In the genomic region with DNA sequence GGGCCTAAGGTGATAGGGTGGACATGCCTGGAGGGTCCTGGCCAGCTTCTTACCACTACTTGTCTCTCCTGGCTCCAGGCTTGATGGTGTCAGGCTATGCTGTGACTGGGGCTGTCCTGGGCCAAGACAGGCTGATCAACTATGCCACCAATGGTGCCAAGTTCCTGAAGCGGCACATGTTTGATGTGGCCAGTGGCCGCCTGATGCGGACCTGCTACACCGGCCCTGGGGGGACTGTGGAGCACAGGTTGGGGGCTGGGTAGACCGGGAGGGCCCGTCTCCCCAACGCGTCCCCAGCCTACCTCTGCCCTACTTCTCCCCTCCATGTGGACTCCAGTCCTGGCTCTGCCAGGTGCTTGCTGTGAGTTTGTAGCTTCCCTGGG, we compare ENCODE assay signal across 27 cellular contexts. TPM values are rescaled to one million over a fixed set of nuclear protein-coding genes. Genes with fewer than 3 reads are reported as not detected.
"Had no signal": no experiment of that assay in that cellular context is flagged by ENCODE, and none has a peak within 500 bp of the region (broad histone marks: within the 10 kb centered on the region; RNA-seq: fewer than 3 reads in every experiment).

No MANE protein-coding gene starts in this region.

- H3K4me2 ChIP-seq: hepatocyte, neural progenitor cell, smooth muscle cell had no signal

- ATAC-seq: natural killer cell; stimulated activated naive B cell treated with anti-CD40 and anti-IgM and Interleukin-4, amounts not matched to agents 10 μg/mL and 1 μg/mL and 100 μg/mL, for 72 hours; stimulated activated naive CD8-positive, alpha-beta T cell treated with anti-CD3 and anti-CD28 coated beads, Interleukin-15, Interleukin-2, amounts not matched to agents 100 U/mL and 50 U/mL, for 24 hours had no signal

- H3K27ac ChIP-seq: hepatocyte, left lung, lower lobe of right lung, neural progenitor cell, prostate gland, suprapubic skin, thoracic aorta, upper lobe of right lung had no signal

- H3K9me3 Mint-ChIP-seq: mesothelial cell of epicardium; naive B cell; natural killer cell; nephron progenitor cell; neural progenitor cell; stimulated activated naive B cell treated with anti-CD40 and anti-IgM and Interleukin-4, amounts not matched to agents 10 μg/mL and 1 μg/mL and 100 μg/mL, for 72 hours had no signal

- H3K4me1 ChIP-seq: upper lobe of right lung had no signal

- H3K9ac ChIP-seq: neural progenitor cell had no signal

- H2AFZ ChIP-seq: hepatocyte, neural progenitor cell had no signal

- H3K4me3 Mint-ChIP-seq: mesothelial cell of epicardium; natural killer cell; nephron progenitor cell; neural progenitor cell; stimulated activated naive B cell treated with anti-CD40 and anti-IgM and Interleukin-4, amounts not matched to agents 10 μg/mL and 1 μg/mL and 100 μg/mL, for 72 hours had no signal

- H3K9me3 ChIP-seq: heart right ventricle, left lung, lower lobe of right lung, ovary, prostate gland, suprapubic skin, thoracic aorta, tibial artery, upper lobe of right lung had no signal

- H3K4me3 ChIP-seq: heart right ventricle, hepatocyte, left lung, lower lobe of right lung, neural progenitor cell, ovary, prostate gland, smooth muscle cell, suprapubic skin, thoracic aorta, tibial artery, upper lobe of right lung had no signal

- H3K36me3 ChIP-seq: neural progenitor cell, ovary, upper lobe of right lung had no signal

- H3K27ac Mint-ChIP-seq: mesothelial cell of epicardium; nephron progenitor cell; neural progenitor cell; stimulated activated naive B cell treated with anti-CD40 and anti-IgM and Interleukin-4, amounts not matched to agents 10 μg/mL and 1 μg/mL and 100 μg/mL, for 72 hours had no signal

- H3K36me3 Mint-ChIP-seq: naive B cell, natural killer cell had no signal

- H3K27me3 ChIP-seq: hepatocyte, left lung, ovary, suprapubic skin, upper lobe of right lung had no signal

- DNase-seq: mammary epithelial cell; naive B cell; natural killer cell; stimulated activated CD4-positive, alpha-beta T cell treated with anti-CD3 and anti-CD28 coated beads, Interleukin-15, amount 100 ng/mL, for 24 hours; stimulated activated CD4-positive, alpha-beta T cell treated with anti-CD3 and anti-CD28 coated beads, Interleukin-2, amount 100 ng/mL, for 24 hours; stimulated activated CD4-positive, alpha-beta T cell treated with anti-CD3 and anti-CD28 coated beads, Interleukin-4, amount 100 ng/mL, for 1 hour; stimulated activated naive B cell treated with anti-CD40 and anti-IgM and Interleukin-4, amounts not matched to agents 10 μg/mL and 1 μg/mL and 100 μg/mL, for 72 hours; stimulated activated naive CD8-positive, alpha-beta T cell treated with anti-CD3 and anti-CD28 coated beads, Interleukin-15, Interleukin-2, amounts not matched to agents 100 U/mL and 50 U/mL, for 24 hours had no signal

RNA-seq across cellular contexts. Expression of gene CACNA1G, which starts 9.1 kb away (rescaled TPM):
- total RNA-seq: natural killer cell, upper lobe of right lung had no signal

RNA-seq across cellular contexts. Expression of gene EPN3, which starts 18.9 kb away (rescaled TPM):
- total RNA-seq: mononuclear cell, natural killer cell, omental fat pad, skeletal muscle tissue, subcutaneous adipose tissue had no signal

RNA-seq across cellular contexts. Expression of gene MYCBPAP, which starts 43.2 kb away (rescaled TPM):
- polyA plus RNA-seq: liver had no signal
